Comparison of ENCODE assay signal across 9 cellular contexts in the genomic region with DNA sequence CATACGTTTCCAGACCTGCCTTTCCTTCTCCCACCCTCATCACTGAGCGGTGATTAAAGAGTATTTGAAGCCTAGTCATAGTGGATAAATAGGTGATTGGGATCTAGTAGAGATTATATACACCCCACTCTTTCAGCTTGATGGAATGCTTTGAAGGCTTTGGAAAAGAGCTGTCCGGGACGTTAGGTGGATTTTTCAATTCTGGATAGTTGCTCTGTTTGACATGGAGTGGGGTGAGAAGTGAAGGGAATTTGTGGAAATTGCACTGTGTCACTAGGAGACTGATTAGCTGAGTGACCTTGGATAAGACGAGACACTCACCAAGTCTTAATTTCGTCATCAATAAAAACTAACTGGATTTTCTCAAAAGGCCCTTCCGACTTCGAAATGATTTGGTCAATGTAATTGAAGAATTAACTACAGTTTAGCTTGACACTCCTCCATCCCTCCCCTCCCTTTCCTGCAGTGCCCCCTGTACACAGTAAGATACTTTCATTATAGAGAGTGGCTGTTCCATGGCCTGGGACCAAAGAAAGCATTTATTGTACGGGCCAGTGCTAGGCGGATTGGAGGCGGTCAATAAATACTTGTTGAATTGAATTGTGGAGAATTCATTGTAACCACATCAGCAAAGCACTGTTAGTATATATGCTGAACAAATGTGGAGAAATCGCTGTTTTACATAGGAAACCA. TPM values are rescaled to one million over a fixed set of nuclear protein-coding genes. Genes with fewer than 3 reads are reported as not detected.
A peak's percentile ranks its signal among the peaks of the same experiment; 100 is the strongest.
DNase-seq lines count a peak whose midpoint lies in the region; TF ChIP-seq lines count a peak whose summit lies in the region.
"Had no signal": no experiment of that assay in that cellular context is flagged by ENCODE, and none has a peak within 500 bp of the region (broad histone marks: within the 10 kb centered on the region; RNA-seq: fewer than 3 reads in every experiment).

No MANE protein-coding gene starts in this region.

- WGBS in tibial nerve, 2 donors, result 10 to 14% methylated on average over 12 of the region's 12 CpGs

- peaks cover 0 to 68% (median 13%) of the 10 kb centered on the region in 4 donors for H3K4me1 ChIP-seq in tibial nerve

- no peaks in the 10 kb centered on the region for H3K9me3 ChIP-seq in tibial nerve

- no peaks in the 10 kb centered on the region for H3K36me3 ChIP-seq in tibial nerve

- no peak for TF ChIP-seq POLR2A in tibial nerve (IDR thresholded peaks at IDR 0.05)

- no peaks in the 10 kb centered on the region for H3K27me3 ChIP-seq in tibial nerve

- H3K27ac ChIP-seq in C4-2B (peak overlapping the region; percentile 96), cingulate gyrus (ENCODE audit: low read depth, low read length) (peak overlapping the region; percentile 96), tibial nerve (peak overlapping the region; percentile 96 to 100 (median 98))

- peak; percentile 43 for DNase-seq in LoVo (ENCODE audit: low spot score)
- peak; percentile 94 for DNase-seq in medulla oblongata (ENCODE audit: extremely low spot score)
- DNase-seq in tibial nerve (ENCODE audit: low spot score in 2 of 2), result no peak
- no peak for DNase-seq in 8988T
- no peak for DNase-seq in GM03348 (ENCODE audit: low spot score)
- DNase-seq in A172 (ENCODE audit: low spot score), result no peak

- TF ChIP-seq CTCF in C4-2B (conservative IDR thresholded peaks at IDR 0.05) (no peak), tibial nerve (IDR thresholded peaks at IDR 0.05) (no peak)

- H3K4me3 ChIP-seq in tibial nerve, result peak overlapping the region; percentile 88 to 98 (median 92)

- no peak for TF ChIP-seq EP300 in tibial nerve (IDR thresholded peaks at IDR 0.05)

RNA-seq across cellular contexts. Expression of a gene that starts 1.0 kb away (rescaled TPM):
- total RNA-seq in tibial nerve, result 10 to 100 TPM; 32.4 to 37.5 (median 35.4) TPM
- 11.5 and 15.5 TPM in 2 replicates for total RNA-seq in A172 (2014; rRNA removed; shearing (Covaris generic))

RNA-seq across cellular contexts. Expression of a gene that starts 33.2 kb away (rescaled TPM):
- 10 to 100 TPM; 12.9 to 18.0 (median 16.5) TPM for total RNA-seq in tibial nerve
- total RNA-seq in A172 (2014; rRNA removed; shearing (Covaris generic)), result 11.2 and 14.3 TPM in 2 replicates

RNA-seq across cellular contexts. Expression of a gene that starts 40.5 kb away (rescaled TPM):
- 100 to 1,000 TPM in 2 of 4 donors, 10 to 100 TPM in 2; 68.7 to 182 (median 111) TPM for total RNA-seq in tibial nerve
- not detected in 2 replicates for total RNA-seq in A172 (2014; rRNA removed; shearing (Covaris generic))
- total RNA-seq: HT1080 had no signal

Comparison
In these comparisons a context has a peak if more than half of its experiments do, and no peak if none do; other contexts are left out.
1. DNase-seq: peak in LoVo (single experiment) and medulla oblongata (single experiment); none in tibial nerve (0 of 2), 8988T (single experiment), GM03348 (single experiment) and A172 (single experiment).
2. RNA of a gene that starts 40.5 kb away (total RNA-seq): 68.7 to 182 TPM in tibial nerve; not detected in A172; every median in the first group is over 10 times any median in the second.
3. Peak in every context shown above with its lines, with median percentiles within 50 percentile points of each other: H3K27ac ChIP-seq.